Comparison of ENCODE assay signal across 8 cellular contexts in the genomic region with DNA sequence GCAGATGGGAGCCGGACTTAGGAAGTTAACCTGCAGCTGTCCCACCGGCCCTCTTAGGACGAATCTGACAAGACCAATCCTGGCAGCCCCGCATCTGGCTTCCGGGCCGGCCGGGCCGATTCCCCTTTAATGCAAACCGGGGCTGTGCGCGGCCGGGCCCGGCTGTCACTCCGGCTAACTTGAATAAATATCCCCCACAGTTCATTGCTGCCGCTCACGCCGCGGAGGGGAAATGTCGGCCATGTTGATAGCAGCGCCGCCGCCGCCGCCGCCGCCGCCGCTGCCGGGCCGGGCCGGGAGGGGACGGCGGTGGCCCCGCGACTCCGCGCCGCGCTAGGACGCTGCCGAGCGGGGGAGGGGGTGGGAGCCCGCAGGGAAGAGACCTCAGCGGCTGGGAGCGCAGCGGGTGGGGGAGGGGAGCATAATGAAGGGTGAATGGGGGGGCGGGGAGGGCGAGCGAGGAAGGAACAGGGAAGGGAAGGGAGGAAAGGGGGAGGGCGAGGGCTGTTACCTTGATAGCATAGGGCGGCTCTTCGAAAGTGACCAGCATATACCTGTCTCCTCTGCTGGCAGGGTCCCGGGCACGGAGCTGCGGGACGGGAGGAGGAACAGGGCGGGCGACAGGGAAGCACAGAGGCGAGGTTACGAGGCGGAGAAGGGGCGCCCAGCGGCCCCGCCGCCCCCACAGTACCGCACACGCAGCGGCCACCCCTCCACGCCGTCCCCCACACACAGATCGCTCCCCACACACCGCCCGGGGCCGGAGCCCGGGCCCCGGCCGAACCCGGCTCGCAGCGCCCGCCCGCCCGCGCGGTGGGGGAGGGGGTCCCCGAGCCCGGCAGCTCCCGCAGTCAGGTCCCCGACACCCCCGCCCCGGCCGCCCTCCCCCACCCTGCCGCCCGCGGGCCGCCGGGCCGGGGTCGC. TPM values are rescaled to one million over a fixed set of nuclear protein-coding genes. Genes with fewer than 3 reads are reported as not detected.
A peak's percentile ranks its signal among the peaks of the same experiment; 100 is the strongest.
DNase-seq lines count a peak whose midpoint lies in the region; ATAC-seq and TF ChIP-seq lines count a peak whose summit lies in the region.

No MANE protein-coding gene starts in this region.

- peak overlapping the region; percentile 95 to 98 for H3K9ac ChIP-seq in liver (ENCODE audit: low read depth in 1 of 2, low read length in 2 of 2)

- intact Hi-C loops in dendritic cell treated with granulocyte-macrophage colony-stimulating factor and Interleukin-4, amounts not matched to agents 40 ng/mL and 50 ng/mL, for 4 days (cut with micrococcal nuclease): loop anchor here (5.0 kb wide), 2 partner anchors 111 to 351 kb away; a partner anchor contains a TSS

- H3K9me3 Mint-ChIP-seq in dendritic cell treated with granulocyte-macrophage colony-stimulating factor and Interleukin-4, amounts not matched to agents 40 ng/mL and 50 ng/mL, for 4 days: peaks cover 8% of the 10 kb centered on the region

- peak overlapping the region; percentile 87 to 94 (median 87) for H3K4me3 ChIP-seq in liver (ENCODE audit: low read depth in 1 of 3, low read length in 3 of 3)

- WGBS in liver: under 1% methylated on average over 99 of the region's 99 CpGs

- peaks cover 0 to 15% (median 11%) of the 10 kb centered on the region in 4 donors for H3K4me1 ChIP-seq in liver (ENCODE audit: control insufficient read depth in 4 of 4, insufficient read depth in 4 of 4, low read length in 3 of 4)

- peak overlapping the region; percentile 97 for H3K27ac Mint-ChIP-seq in dendritic cell treated with granulocyte-macrophage colony-stimulating factor and Interleukin-4, amounts not matched to agents 40 ng/mL and 50 ng/mL, for 4 days

- no peak for TF ChIP-seq CTCF in liver (IDR thresholded peaks at IDR 0.05; ENCODE audit: low read depth, low read length, missing input control)

- peaks cover 0 to 30% (median 10%) of the 10 kb centered on the region in 4 donors for H3K36me3 ChIP-seq in liver (ENCODE audit: control insufficient read depth in 4 of 4, insufficient read depth in 3 of 4, low read depth in 1 of 4, low read length in 3 of 4)

- peak overlapping the region; percentile 96 to 98 for H3K27ac ChIP-seq in liver (ENCODE audit: low read depth in 1 of 2, low read length in 2 of 2)

- in situ Hi-C loops in ACHN (cut with HindIII; ENCODE audit: low pct_ligation_motif_present, low pct_unique_long_range_greater_than_20kb, low sequenced_read_pairs): no loop called here

- peak; percentile 1 for ATAC-seq in GM18868 (IDR thresholded peaks at IDR 0.05; ENCODE audit: unreplicated experiment)
- peak; percentile 36 for ATAC-seq in HG03135 (IDR thresholded peaks at IDR 0.05; ENCODE audit: unreplicated experiment)

- H3K4me3 Mint-ChIP-seq in dendritic cell treated with granulocyte-macrophage colony-stimulating factor and Interleukin-4, amounts not matched to agents 40 ng/mL and 50 ng/mL, for 4 days: peak overlapping the region; percentile 93

- no peaks in the 10 kb centered on the region for H3K27me3 ChIP-seq in liver (ENCODE audit: control insufficient read depth in 4 of 4, insufficient read depth in 4 of 4, low read length in 3 of 4)

- peak; percentile 74 for DNase-seq in ACHN
- peak; percentile 38 for DNase-seq in NCI-H510A treated with DMSO at 0.1 percent for 48 hours (lab: John Stamatoyannopoulos, UW)
- peak; percentile 70 for DNase-seq in activated CD4-positive, alpha-beta T cell treated with anti-CD3 and anti-CD28 coated beads, Interleukin-2, amount 50 U/mL, for 1 hour
- DNase-seq in stimulated activated CD4-positive, alpha-beta T cell treated with anti-CD3 and anti-CD28 coated beads, Interleukin-4, amount 100 ng/mL, for 1 hour: peak; percentile 76

- H3K27me3 Mint-ChIP-seq in dendritic cell treated with granulocyte-macrophage colony-stimulating factor and Interleukin-4, amounts not matched to agents 40 ng/mL and 50 ng/mL, for 4 days: no peaks in the 10 kb centered on the region

- TF ChIP-seq RAD21 in liver (IDR thresholded peaks at IDR 0.05): peak in 1 of 2 donors; percentile 25

- H3K36me3 Mint-ChIP-seq in dendritic cell treated with granulocyte-macrophage colony-stimulating factor and Interleukin-4, amounts not matched to agents 40 ng/mL and 50 ng/mL, for 4 days (ENCODE audit: low read depth): peaks cover 61% of the 10 kb centered on the region

- peaks cover 0 to 11% (median 7%) of the 10 kb centered on the region in 4 donors for H3K9me3 ChIP-seq in liver (ENCODE audit: control insufficient read depth in 4 of 4, low read length in 3 of 4)

- peaks cover 30% of the 10 kb centered on the region for H3K4me1 Mint-ChIP-seq in dendritic cell treated with granulocyte-macrophage colony-stimulating factor and Interleukin-4, amounts not matched to agents 40 ng/mL and 50 ng/mL, for 4 days (ENCODE audit: low read depth)

TF ChIP-seq in liver, 16 proteins besides CTCF, POLR2A, EP300 and RAD21:
- TF ChIP-seq SP1 (IDR thresholded peaks at IDR 0.05): peak; percentile 12
- no peak for TF ChIP-seq EGR1 (IDR thresholded peaks at IDR 0.05; ENCODE audit: low read depth in 2 of 2)
- no peak for TF ChIP-seq FOXA2 (IDR thresholded peaks at IDR 0.05)
- TF ChIP-seq JUND (IDR thresholded peaks at IDR 0.05): no peak
- TF ChIP-seq, protein P1, sequence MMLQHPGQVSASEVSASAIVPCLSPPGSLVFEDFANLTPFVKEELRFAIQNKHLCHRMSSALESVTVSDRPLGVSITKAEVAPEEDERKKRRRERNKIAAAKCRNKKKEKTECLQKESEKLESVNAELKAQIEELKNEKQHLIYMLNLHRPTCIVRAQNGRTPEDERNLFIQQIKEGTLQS (IDR thresholded peaks at IDR 0.05): no peak
- no peak for TF ChIP-seq FOXA1 (IDR thresholded peaks at IDR 0.05)
- TF ChIP-seq TAF1 (conservative IDR thresholded peaks at IDR 0.05): peak; percentile 14
- TF ChIP-seq RXRA (IDR thresholded peaks at IDR 0.05): no peak
- peak; percentile 88 for TF ChIP-seq YY1 (IDR thresholded peaks at IDR 0.05)
- TF ChIP-seq, protein P2, sequence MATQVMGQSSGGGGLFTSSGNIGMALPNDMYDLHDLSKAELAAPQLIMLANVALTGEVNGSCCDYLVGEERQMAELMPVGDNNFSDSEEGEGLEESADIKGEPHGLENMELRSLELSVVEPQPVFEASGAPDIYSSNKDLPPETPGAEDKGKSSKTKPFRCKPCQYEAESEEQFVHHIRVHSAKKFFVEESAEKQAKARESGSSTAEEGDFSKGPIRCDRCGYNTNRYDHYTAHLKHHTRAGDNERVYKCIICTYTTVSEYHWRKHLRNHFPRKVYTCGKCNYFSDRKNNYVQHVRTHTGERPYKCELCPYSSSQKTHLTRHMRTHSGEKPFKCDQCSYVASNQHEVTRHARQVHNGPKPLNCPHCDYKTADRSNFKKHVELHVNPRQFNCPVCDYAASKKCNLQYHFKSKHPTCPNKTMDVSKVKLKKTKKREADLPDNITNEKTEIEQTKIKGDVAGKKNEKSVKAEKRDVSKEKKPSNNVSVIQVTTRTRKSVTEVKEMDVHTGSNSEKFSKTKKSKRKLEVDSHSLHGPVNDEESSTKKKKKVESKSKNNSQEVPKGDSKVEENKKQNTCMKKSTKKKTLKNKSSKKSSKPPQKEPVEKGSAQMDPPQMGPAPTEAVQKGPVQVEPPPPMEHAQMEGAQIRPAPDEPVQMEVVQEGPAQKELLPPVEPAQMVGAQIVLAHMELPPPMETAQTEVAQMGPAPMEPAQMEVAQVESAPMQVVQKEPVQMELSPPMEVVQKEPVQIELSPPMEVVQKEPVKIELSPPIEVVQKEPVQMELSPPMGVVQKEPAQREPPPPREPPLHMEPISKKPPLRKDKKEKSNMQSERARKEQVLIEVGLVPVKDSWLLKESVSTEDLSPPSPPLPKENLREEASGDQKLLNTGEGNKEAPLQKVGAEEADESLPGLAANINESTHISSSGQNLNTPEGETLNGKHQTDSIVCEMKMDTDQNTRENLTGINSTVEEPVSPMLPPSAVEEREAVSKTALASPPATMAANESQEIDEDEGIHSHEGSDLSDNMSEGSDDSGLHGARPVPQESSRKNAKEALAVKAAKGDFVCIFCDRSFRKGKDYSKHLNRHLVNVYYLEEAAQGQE (IDR thresholded peaks at IDR 0.05): no peak
- no peak for TF ChIP-seq GABPA (IDR thresholded peaks at IDR 0.05 in 1 of 2, conservative IDR thresholded peaks at IDR 0.05 in 1 of 2)

RNA-seq across cellular contexts. Expression of a gene that starts 1.1 kb away (rescaled TPM):
- 10 to 100 TPM; 25.4 to 61.4 TPM for total RNA-seq in liver
- 10 to 100 TPM; 11.4 to 12.3 TPM for polyA plus RNA-seq in liver

Comparison
In these comparisons a context has a peak if more than half of its experiments do, and no peak if none do; other contexts are left out.
1. Peak in every context shown above with its lines: DNase-seq, ATAC-seq, H3K4me3 ChIP-seq and H3K27ac ChIP-seq.